8 cellular contexts compared by ENCODE assay signal in the genomic region with DNA sequence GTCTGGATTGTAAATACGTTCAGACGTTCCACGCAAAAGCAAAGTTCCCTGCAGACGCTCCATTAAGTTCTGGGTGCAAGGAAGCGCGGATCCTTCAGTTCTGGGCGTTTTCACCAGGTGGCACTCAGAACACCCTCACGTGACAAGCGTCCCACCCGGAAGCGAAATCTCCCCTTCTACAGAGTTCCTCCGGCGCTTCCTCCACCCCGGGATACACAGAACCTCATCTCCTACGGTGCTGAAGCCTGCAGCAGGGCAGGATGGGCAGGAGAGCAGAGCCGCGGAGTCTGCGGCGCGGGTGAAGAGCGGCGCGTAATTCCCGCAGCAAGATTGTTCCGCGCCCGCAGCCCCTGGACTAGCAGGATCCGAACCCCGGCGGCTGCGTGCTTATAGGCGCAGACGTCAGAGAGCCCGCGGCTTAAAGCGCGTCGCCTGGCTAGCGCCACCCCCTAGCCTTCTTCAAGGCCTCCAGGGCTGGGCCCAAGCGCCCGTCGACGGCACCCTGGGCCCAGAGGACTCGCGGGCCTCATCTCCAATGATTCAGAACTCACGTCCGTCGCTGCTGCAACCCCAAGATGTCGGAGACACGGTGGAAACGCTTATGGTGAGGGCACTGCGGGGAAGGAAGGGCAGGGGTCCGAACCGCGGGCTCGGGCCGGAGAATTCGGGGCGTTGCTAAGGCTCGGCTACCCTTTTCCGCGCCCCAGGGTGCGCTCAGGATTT. TPM values are rescaled to one million over a fixed set of nuclear protein-coding genes. Genes with fewer than 3 reads are reported as not detected.
DNase-seq lines count a peak whose midpoint lies in the region; ATAC-seq, FAIRE-seq and TF ChIP-seq lines count a peak whose summit lies in the region.

Gene SLC25A38, plus strand, starts transcription at position 181 of the 723 bp plus-strand sequence. Its CDS starts 355 bp downstream, at position 536.

- H3K27ac ChIP-seq in AG04450 (ENCODE audit: low read depth, low read length) = peak within 1 kb of the TSS; percentile 93
- peak within 1 kb of the TSS; percentile 21 to 96 (median 88) for H3K27ac ChIP-seq in dorsolateral prefrontal cortex

- H3K36me3 Mint-ChIP-seq in activated CD4-positive, alpha-beta T cell treated with anti-CD3 and anti-CD28 coated beads for 36 hours (ENCODE audit: low read depth) = peaks cover 6% of the 10 kb centered on the region

- H3K27me3 Mint-ChIP-seq in activated CD4-positive, alpha-beta T cell treated with anti-CD3 and anti-CD28 coated beads for 36 hours = no peaks in the 10 kb centered on the region

- DNase-seq in AG04450 (ENCODE audit: low read depth, low spot score) (peak; percentile 50), GM19239 (ENCODE audit: insufficient read length, low spot score) (peak; percentile 63), dorsolateral prefrontal cortex (peak; percentile 71 to 94 (median 85)), medulla oblongata (ENCODE audit: extremely low spot score) (peak; percentile 83), COLO668 (lab: John Stamatoyannopoulos, UW; ENCODE audit: unreplicated experiment) (no peak)
- DNase-seq in activated CD4-positive, alpha-beta T cell treated with anti-CD3 and anti-CD28 coated beads for 36 hours = peak; percentile 91
- peak; percentile 64 for DNase-seq in stimulated activated CD8-positive, alpha-beta memory T cell treated with anti-CD3 and anti-CD28 coated beads, Interleukin-12 subunit alpha, Interleukin-12 subunit beta, amount 100 ng/mL, for 4 hours (ENCODE audit: low read depth)

- FAIRE-seq in GM19239 (lab: Jason Lieb, UNC) = peak; percentile 94

- no peaks in the 10 kb centered on the region for H3K27me3 ChIP-seq in AG04450 (ENCODE audit: control insufficient read depth, insufficient read depth, low read length)
- H3K27me3 ChIP-seq in dorsolateral prefrontal cortex = no peaks in the 10 kb centered on the region

- TF ChIP-seq CTCF in AG04450 (IDR thresholded peaks at IDR 0.05; ENCODE audit: low read depth, low read length) (peak; percentile 38), dorsolateral prefrontal cortex (IDR thresholded peaks at IDR 0.05 in 54 of 56, conservative IDR thresholded peaks at IDR 0.05 in 2 of 56; ENCODE audit: low read depth in 1 of 56, partially characterized antibody in 56 of 56) (peak in 46 of 56 donors; percentile 3 to 56 (median 38))

- POLR2A ChIA-PET in AG04450 (lab: Yijun Ruan, JAX) = interaction anchor here (1.5 kb wide), 1 partner anchor 23 kb away, joined by 12 read pairs; the partner anchor contains the start of gene RPSA
- POLR2A ChIA-PET in activated CD4-positive, alpha-beta T cell treated with anti-CD3 and anti-CD28 coated beads for 36 hours (lab: Charles Lee) = no interaction called here

- H3K9me3 Mint-ChIP-seq in activated CD4-positive, alpha-beta T cell treated with anti-CD3 and anti-CD28 coated beads for 36 hours (ENCODE audit: low read depth) = no peaks in the 10 kb centered on the region

- intact Hi-C loops in activated CD4-positive, alpha-beta T cell treated with anti-CD3 and anti-CD28 coated beads for 36 hours (cut with DNase I, micrococcal nuclease) = loop anchor here (1.0 to 10.0 kb wide), 7 partner anchors 23 to 886 kb away; partner anchors contain the start of genes GORASP1 (in 2 of the 2), TTC21A (in 2 of the 2), EXOG (in 1 of the 2) and RPSA (in 1 of the 2)
- intact Hi-C loops in dorsolateral prefrontal cortex (cut with DNase I) = loop anchor here (1.0 to 10.0 kb wide), 3 partner anchors 23 to 331 kb away; partner anchors contain the start of genes GORASP1 (in 1 of the 2), RPSA (in 1 of the 2), SCN11A (in 1 of the 2) and TTC21A (in 1 of the 2)

- peaks cover 6% of the 10 kb centered on the region; the same call in 1 of the 2 replicates for H3K9me3 ChIP-seq in AG04450 (ENCODE audit: control insufficient read depth, insufficient read depth, low read length)

- CTCF ChIA-PET in AG04450 (lab: Charles Lee) = no interaction called here
- CTCF ChIA-PET in activated CD4-positive, alpha-beta T cell treated with anti-CD3 and anti-CD28 coated beads for 36 hours (lab: Charles Lee) = interaction anchor here (1.0 kb wide), 1 partner anchor 91 kb away, joined by 3 read pairs; no protein-coding TSS in a partner anchor

- peak within 1 kb of the TSS; percentile 97 for H3K4me3 Mint-ChIP-seq in activated CD4-positive, alpha-beta T cell treated with anti-CD3 and anti-CD28 coated beads for 36 hours

- H3K4me3 ChIP-seq in AG04450 (ENCODE audit: low read depth, low read length) (peak within 1 kb of the TSS; percentile 91), dorsolateral prefrontal cortex (peak within 1 kb of the TSS; percentile 63 to 99 (median 93))

- peaks cover 43% of the 10 kb centered on the region for H3K4me1 Mint-ChIP-seq in activated CD4-positive, alpha-beta T cell treated with anti-CD3 and anti-CD28 coated beads for 36 hours

- H3K27ac Mint-ChIP-seq in activated CD4-positive, alpha-beta T cell treated with anti-CD3 and anti-CD28 coated beads for 36 hours = peak within 1 kb of the TSS; percentile 97

- ATAC-seq in HG03460 (IDR thresholded peaks at IDR 0.05; ENCODE audit: unreplicated experiment) = peak; percentile 69
- peak; percentile 88 for ATAC-seq in activated CD4-positive, alpha-beta T cell treated with anti-CD3 and anti-CD28 coated beads for 36 hours

RNA-seq across cellular contexts. Expression of gene SLC25A38, which starts in this region (rescaled TPM):
- 33.1 and 34.7 TPM in 2 replicates for polyA plus RNA-seq in AG04450 (2011; rRNA removed)
- polyA minus RNA-seq in AG04450 (2011; rRNA and poly(A)+ RNA removed) = 27.2 and 30.8 TPM in 2 replicates
- total RNA-seq in activated CD4-positive, alpha-beta T cell treated with anti-CD3 and anti-CD28 coated beads for 36 hours = 10 to 100 TPM; 23.0 to 24.8 TPM
- total RNA-seq in dorsolateral prefrontal cortex = 10 to 100 TPM; 16.2 to 32.9 (median 23.4) TPM
